Comparison of ENCODE assay signal across 35 cellular contexts in genomic region chr4:107299646-107300045, GRCh38.
A peak's percentile ranks its signal among the peaks of the same experiment; 100 is the strongest.
DNase-seq lines count a peak whose midpoint lies in the region; ATAC-seq and TF ChIP-seq lines count a peak whose summit lies in the region.
"Had no signal": no experiment of that assay in that cellular context is flagged by ENCODE, and none has a peak within 500 bp of the region (broad histone marks: within the 10 kb centered on the region; RNA-seq: fewer than 3 reads in every experiment).

No MANE protein-coding gene starts in this region.

- H3K4me3 Mint-ChIP-seq in activated CD4-positive, alpha-beta T cell treated with anti-CD3 and anti-CD28 coated beads, Interleukin-2, amount 10 ng/mL, durations not matched to agents 7 days and 5 days: no peak overlapping the region
- H3K4me3 Mint-ChIP-seq: activated CD8-positive, alpha-beta memory T cell treated with anti-CD3 and anti-CD28 coated beads, Interleukin-2, amount 10 ng/mL, durations not matched to agents 7 days and 5 days; activated naive CD8-positive, alpha-beta T cell treated with anti-CD3 and anti-CD28 coated beads, Interleukin-2, amount 10 ng/mL, durations not matched to agents 7 days and 5 days; CD4-positive, CD25-positive, alpha-beta regulatory T cell; memory B cell; nephron progenitor cell; stimulated activated naive CD8-positive, alpha-beta T cell treated with anti-CD3 and anti-CD28 coated beads, Interleukin-15, Interleukin-2, amounts not matched to agents 100 ng/mL and 50 ng/mL, for 24 hours had no signal

- peaks cover 2% of the 10 kb centered on the region for H3K4me1 ChIP-seq in osteoblast (ENCODE audit: insufficient read depth, low read length)
- H3K4me1 ChIP-seq: esophagus squamous epithelium, gastrocnemius medialis, pancreas had no signal

- no peaks in the 10 kb centered on the region for H3K27me3 Mint-ChIP-seq in activated CD4-positive, alpha-beta T cell treated with anti-CD3 and anti-CD28 coated beads, Interleukin-2, amount 10 ng/mL, durations not matched to agents 7 days and 5 days
- H3K27me3 Mint-ChIP-seq: activated CD8-positive, alpha-beta memory T cell treated with anti-CD3 and anti-CD28 coated beads, Interleukin-2, amount 10 ng/mL, durations not matched to agents 7 days and 5 days; activated naive CD8-positive, alpha-beta T cell treated with anti-CD3 and anti-CD28 coated beads, Interleukin-2, amount 10 ng/mL, durations not matched to agents 7 days and 5 days; CD4-positive, CD25-positive, alpha-beta regulatory T cell had no signal

- H3K9me3 ChIP-seq in osteoblast (ENCODE audit: low read depth, low read length): no peaks in the 10 kb centered on the region
- H3K9me3 ChIP-seq: gastrocnemius medialis, pancreas, thoracic aorta had no signal

- no peaks in the 10 kb centered on the region for H3K9me3 Mint-ChIP-seq in activated CD4-positive, alpha-beta T cell treated with anti-CD3 and anti-CD28 coated beads, Interleukin-2, amount 10 ng/mL, durations not matched to agents 7 days and 5 days
- H3K9me3 Mint-ChIP-seq: activated naive CD8-positive, alpha-beta T cell treated with anti-CD3 and anti-CD28 coated beads, Interleukin-2, amount 10 ng/mL, durations not matched to agents 7 days and 5 days; stimulated activated naive CD8-positive, alpha-beta T cell treated with anti-CD3 and anti-CD28 coated beads, Interleukin-15, Interleukin-2, amounts not matched to agents 100 ng/mL and 50 ng/mL, for 24 hours had no signal

- no peaks in the 10 kb centered on the region for H3K79me2 ChIP-seq in osteoblast (ENCODE audit: insufficient read depth, low read length)
- H3K79me2 ChIP-seq: hepatocyte had no signal

- H3K4me1 Mint-ChIP-seq in activated CD4-positive, alpha-beta T cell treated with anti-CD3 and anti-CD28 coated beads, Interleukin-2, amount 10 ng/mL, durations not matched to agents 7 days and 5 days: no peaks in the 10 kb centered on the region
- H3K4me1 Mint-ChIP-seq: activated CD8-positive, alpha-beta memory T cell treated with anti-CD3 and anti-CD28 coated beads, Interleukin-2, amount 10 ng/mL, durations not matched to agents 7 days and 5 days; activated naive CD8-positive, alpha-beta T cell treated with anti-CD3 and anti-CD28 coated beads, Interleukin-2, amount 10 ng/mL, durations not matched to agents 7 days and 5 days; CD4-positive, CD25-positive, alpha-beta regulatory T cell; memory B cell; nephron progenitor cell had no signal

- no peak overlapping the region for H3K4me3 ChIP-seq in epithelial cell of proximal tubule (ENCODE audit: low read depth, low read length)
- H3K4me3 ChIP-seq in osteoblast (ENCODE audit: insufficient read depth, low read length): no peak overlapping the region
- H3K4me3 ChIP-seq: esophagus squamous epithelium, gastrocnemius medialis, GM12878, hepatocyte, pancreas, thoracic aorta had no signal

- no peak overlapping the region for H3K27ac ChIP-seq in osteoblast (ENCODE audit: low read depth, low read length)
- H3K27ac ChIP-seq: esophagus squamous epithelium, gastrocnemius medialis, hepatocyte, KMS-11, pancreas, thoracic aorta had no signal

- H2AFZ ChIP-seq in osteoblast (ENCODE audit: low read length): peak overlapping the region; percentile 33
- H2AFZ ChIP-seq: hepatocyte had no signal

- H3K36me3 ChIP-seq in osteoblast (ENCODE audit: insufficient read depth, low read length): no peaks in the 10 kb centered on the region
- H3K36me3 ChIP-seq: esophagus squamous epithelium, gastrocnemius medialis, pancreas, thoracic aorta had no signal

- no peak overlapping the region for H3K27ac Mint-ChIP-seq in activated CD4-positive, alpha-beta T cell treated with anti-CD3 and anti-CD28 coated beads, Interleukin-2, amount 10 ng/mL, durations not matched to agents 7 days and 5 days
- H3K27ac Mint-ChIP-seq: activated CD8-positive, alpha-beta memory T cell treated with anti-CD3 and anti-CD28 coated beads, Interleukin-2, amount 10 ng/mL, durations not matched to agents 7 days and 5 days; activated naive CD8-positive, alpha-beta T cell treated with anti-CD3 and anti-CD28 coated beads, Interleukin-2, amount 10 ng/mL, durations not matched to agents 7 days and 5 days; CD4-positive, CD25-positive, alpha-beta regulatory T cell; memory B cell; nephron progenitor cell; stimulated activated naive CD8-positive, alpha-beta T cell treated with anti-CD3 and anti-CD28 coated beads, Interleukin-15, Interleukin-2, amounts not matched to agents 100 ng/mL and 50 ng/mL, for 24 hours had no signal

- ATAC-seq in HG03354 (IDR thresholded peaks at IDR 0.05; ENCODE audit: poor library complexity, severe bottlenecking, unreplicated experiment) (no peak), Right ventricle myocardium inferior (no peak)
- ATAC-seq: activated CD8-positive, alpha-beta memory T cell treated with anti-CD3 and anti-CD28 coated beads, Interleukin-2, amount 10 ng/mL, durations not matched to agents 7 days and 5 days; gastrocnemius medialis; GM12878; left lobe of liver; Panc1; pancreas had no signal

- CTCF ChIA-PET in activated CD4-positive, alpha-beta T cell treated with anti-CD3 and anti-CD28 coated beads, Interleukin-2, amount 10 ng/mL, durations not matched to agents 7 days and 5 days (lab: Charles Lee): no interaction called here

- POLR2A ChIA-PET in activated CD4-positive, alpha-beta T cell treated with anti-CD3 and anti-CD28 coated beads, Interleukin-2, amount 10 ng/mL, durations not matched to agents 7 days and 5 days (lab: Charles Lee): no interaction called here

- no peaks in the 10 kb centered on the region for H3K27me3 ChIP-seq in osteoblast (ENCODE audit: insufficient read depth, low read length)
- H3K27me3 ChIP-seq: esophagus squamous epithelium, gastrocnemius medialis, hepatocyte, pancreas had no signal

- intact Hi-C loops in Right ventricle myocardium inferior (cut with DNase I): no loop called here

- no peaks in the 10 kb centered on the region for H3K36me3 Mint-ChIP-seq in activated CD4-positive, alpha-beta T cell treated with anti-CD3 and anti-CD28 coated beads, Interleukin-2, amount 10 ng/mL, durations not matched to agents 7 days and 5 days (ENCODE audit: low read depth)
- H3K36me3 Mint-ChIP-seq: activated CD8-positive, alpha-beta memory T cell treated with anti-CD3 and anti-CD28 coated beads, Interleukin-2, amount 10 ng/mL, durations not matched to agents 7 days and 5 days; activated naive CD8-positive, alpha-beta T cell treated with anti-CD3 and anti-CD28 coated beads, Interleukin-2, amount 10 ng/mL, durations not matched to agents 7 days and 5 days; CD4-positive, CD25-positive, alpha-beta regulatory T cell; memory B cell had no signal

- no peak overlapping the region for H3K4me2 ChIP-seq in osteoblast (ENCODE audit: insufficient read depth, low read length)
- H3K4me2 ChIP-seq: hepatocyte, KMS-11 had no signal

- DNase-seq in ELR (ENCODE audit: low read depth) (peak; percentile 57), NCI-H526 (lab: John Stamatoyannopoulos, UW) (peak; percentile 10 to 40), epithelial cell of proximal tubule (ENCODE audit: low read depth) (peak; percentile 85), osteoblast (ENCODE audit: insufficient read length, low spot score, missing footprints) (no peak), superior temporal gyrus (ENCODE audit: extremely low spot score) (no peak), Right ventricle myocardium inferior (ENCODE audit: missing footprints) (no peak)
- no peak for DNase-seq in activated CD4-positive, alpha-beta T cell treated with anti-CD3 and anti-CD28 coated beads, Interleukin-2, amount 10 ng/mL, durations not matched to agents 7 days and 5 days
- DNase-seq: activated CD4-positive, alpha-beta T cell treated with anti-CD3 and anti-CD28 coated beads, Interleukin-2, amount 50 U/mL, for 4 hours; activated CD8-positive, alpha-beta memory T cell treated with anti-CD3 and anti-CD28 coated beads, Interleukin-2, amount 10 ng/mL, durations not matched to agents 7 days and 5 days; activated gamma-delta T cell treated with Interleukin-2 at 50 U/mL for 16 hours; activated naive CD8-positive, alpha-beta T cell treated with anti-CD3 and anti-CD28 coated beads, Interleukin-2, amount 10 ng/mL, durations not matched to agents 7 days and 5 days; activated T-cell treated with anti-CD3 and anti-CD28 coated beads, Interleukin-2, amount 50 U/mL, for 48 hours; aorta; CD4-positive, CD25-positive, alpha-beta regulatory T cell; central memory CD4-positive, alpha-beta T cell; esophagus squamous epithelium; gastrocnemius medialis; NCI-H1417 treated with DMSO at 0.1 percent for 48 hours; NCI-H2029 treated with DMSO at 0.1 percent for 48 hours; NCI-H2227 treated with DMSO at 0.1 percent for 48 hours; nephron progenitor cell; pancreas; retina; SIG-M5; small intestine; stimulated activated CD4-positive, alpha-beta T cell treated with anti-CD3 and anti-CD28 coated beads, Interleukin-1b, Interleukin-23, amount 100 ng/mL, for 48 hours had no signal

- TF ChIP-seq CTCF in epithelial cell of proximal tubule (conservative IDR thresholded peaks at IDR 0.05; ENCODE audit: low read depth, low read length) (peak; percentile 9), osteoblast (IDR thresholded peaks at IDR 0.05; ENCODE audit: extremely low read depth, low read depth, low read length) (no peak)

- no peaks in the 10 kb centered on the region for H4K20me1 ChIP-seq in osteoblast (ENCODE audit: insufficient read depth, low read length)

Comparison
In these comparisons a context has a peak if more than half of its experiments do, and no peak if none do; other contexts are left out.
1. DNase-seq: peak in ELR (single experiment), NCI-H526 (2 of 2) and epithelial cell of proximal tubule (single experiment); none in osteoblast (single experiment), activated CD4-positive, alpha-beta T cell treated with anti-CD3 and anti-CD28 coated beads, Interleukin-2, amount 10 ng/mL, durations not matched to agents 7 days and 5 days (single experiment), superior temporal gyrus (single experiment) and Right ventricle myocardium inferior (single experiment).